Comparison of ENCODE assay signal across 10 cellular contexts in genomic region chr2:43102366-43103092, GRCh38.
DNase-seq lines count a peak whose midpoint lies in the region; ATAC-seq, FAIRE-seq and TF ChIP-seq lines count a peak whose summit lies in the region.
"Had no signal": no experiment of that assay in that cellular context is flagged by ENCODE, and none has a peak within 500 bp of the region (broad histone marks: within the 10 kb centered on the region; RNA-seq: fewer than 3 reads in every experiment).

No MANE protein-coding gene starts in this region.

- peaks cover 0 to 88% (median 51%) of the 10 kb centered on the region in 4 donors for H3K4me1 ChIP-seq in tibial nerve

- no peaks in the 10 kb centered on the region for H3K9me3 ChIP-seq in tibial nerve

- H3K27ac Mint-ChIP-seq in glutamatergic neuron (ENCODE audit: unreplicated experiment) = peak overlapping the region; percentile 35
- peak overlapping the region; percentile 73 for H3K27ac Mint-ChIP-seq in nephron progenitor cell
- H3K27ac Mint-ChIP-seq: T-helper 17 cell had no signal

- no peaks in the 10 kb centered on the region for H3K27me3 ChIP-seq in tibial nerve

- no peak for ATAC-seq in HG03469 (IDR thresholded peaks at IDR 0.05; ENCODE audit: unreplicated experiment)
- ATAC-seq in GM18873 (IDR thresholded peaks at IDR 0.05; ENCODE audit: low FRiP score, unreplicated experiment) = no peak
- ATAC-seq: T-helper 17 cell had no signal

- no peak overlapping the region for H3K4me3 Mint-ChIP-seq in glutamatergic neuron (ENCODE audit: unreplicated experiment)
- H3K4me3 Mint-ChIP-seq in nephron progenitor cell = no peak overlapping the region
- H3K4me3 Mint-ChIP-seq: T-helper 17 cell had no signal

- H3K36me3 ChIP-seq in tibial nerve = no peaks in the 10 kb centered on the region

- H3K9me3 Mint-ChIP-seq in glutamatergic neuron (ENCODE audit: unreplicated experiment) (peaks cover 3% of the 10 kb centered on the region), nephron progenitor cell (peaks cover 28% of the 10 kb centered on the region)

- H3K27ac ChIP-seq in angular gyrus (ENCODE audit: low read depth, low read length) (peak overlapping the region; percentile 100), tibial nerve (peak overlapping the region; percentile 81 to 94 (median 89))

- peaks cover 8% of the 10 kb centered on the region for H3K4me1 Mint-ChIP-seq in glutamatergic neuron (ENCODE audit: low read depth, unreplicated experiment)
- peaks cover 67% of the 10 kb centered on the region for H3K4me1 Mint-ChIP-seq in nephron progenitor cell

- H3K27me3 Mint-ChIP-seq in glutamatergic neuron (ENCODE audit: unreplicated experiment) = peaks cover 7% of the 10 kb centered on the region
- no peaks in the 10 kb centered on the region for H3K27me3 Mint-ChIP-seq in nephron progenitor cell (ENCODE audit: low read depth, poor library complexity)
- H3K27me3 Mint-ChIP-seq: T-helper 17 cell had no signal

- WGBS in tibial nerve, 2 donors = 29 to 36% methylated on average over 9 of the region's 9 CpGs

- FAIRE-seq in GM19239 (lab: Jason Lieb, UNC) = no peak
- FAIRE-seq: GM18507 had no signal

- DNase-seq in glutamatergic neuron = no peak
- no peak for DNase-seq in nephron progenitor cell
- peak in 1 of 2 donors; percentile 48 for DNase-seq in tibial nerve (ENCODE audit: low spot score in 2 of 2)
- no peak for DNase-seq in stimulated activated CD4-positive, alpha-beta T cell treated with anti-CD3 and anti-CD28 coated beads, Interleukin-4, amount 100 ng/mL, for 24 hours
- no peak for DNase-seq in GM19239 (ENCODE audit: insufficient read length, low spot score)
- DNase-seq: T-helper 17 cell had no signal

- H3K36me3 Mint-ChIP-seq in glutamatergic neuron (ENCODE audit: unreplicated experiment) (peaks cover 17% of the 10 kb centered on the region), nephron progenitor cell (ENCODE audit: low read depth) (peaks cover 15% of the 10 kb centered on the region)

- TF ChIP-seq EP300 in tibial nerve (IDR thresholded peaks at IDR 0.05) = peak; percentile 32 to 95

- H3K4me3 ChIP-seq in tibial nerve = peak overlapping the region in 2 of 4 donors; percentile 21 to 54

- TF ChIP-seq CTCF in glutamatergic neuron (IDR thresholded peaks at IDR 0.05; ENCODE audit: partially characterized antibody, unreplicated experiment) (no peak), nephron progenitor cell (IDR thresholded peaks at IDR 0.05) (no peak), tibial nerve (IDR thresholded peaks at IDR 0.05) (no peak)

- TF ChIP-seq POLR2A in tibial nerve (IDR thresholded peaks at IDR 0.05) = peak in 1 of 2 donors; percentile 31
